Comparison of ENCODE assay signal across 9 cellular contexts in genomic region chr14:76810953-76811400, GRCh38. TPM values are rescaled to one million over a fixed set of nuclear protein-coding genes. Genes with fewer than 3 reads are reported as not detected.
DNase-seq lines count a peak whose midpoint lies in the region; ATAC-seq, FAIRE-seq and TF ChIP-seq lines count a peak whose summit lies in the region.
"Had no signal": no experiment of that assay in that cellular context is flagged by ENCODE, and none has a peak within 500 bp of the region (broad histone marks: within the 10 kb centered on the region; RNA-seq: fewer than 3 reads in every experiment).

No MANE protein-coding gene starts in this region.

- DNase-seq in NCI-H1092 treated with DMSO at 0.1 percent for 48 hours (lab: John Stamatoyannopoulos, UW) (peak; percentile 14), NCI-H1092 (lab: John Stamatoyannopoulos, UW) (no peak), SW480 (ENCODE audit: low spot score) (peak; percentile 54), H1 (ENCODE audit: low read depth in 1 of 2, low spot score in 2 of 2) (no peak)

- no peak for TF ChIP-seq POLR2A in H1 (IDR thresholded peaks at IDR 0.05; ENCODE audit: control extremely low read depth in 1 of 2, low read depth in 2 of 2, low read length in 2 of 2)

- H3K9me3 ChIP-seq in HEK293 (ENCODE audit: control insufficient read depth, insufficient read depth, low read depth, low read length) (no peaks in the 10 kb centered on the region), H1 (ENCODE audit: insufficient read depth in 2 of 2, low read depth in 1 of 2, low read length in 1 of 2) (no peaks in the 10 kb centered on the region), mucosa of rectum (ENCODE audit: control insufficient read depth in 2 of 2, low read length in 2 of 2) (no peaks in the 10 kb centered on the region)

- H3K23ac ChIP-seq in H1 (ENCODE audit: insufficient read length), result no peak overlapping the region

- no peak overlapping the region for H2AFZ ChIP-seq in H1 (ENCODE audit: low read length)

- H3K4me3 ChIP-seq in HEK293 (ENCODE audit: low read depth, low read length) (no peak overlapping the region), H1 (ENCODE audit: extremely low read depth in 1 of 4, insufficient read depth in 2 of 4, low read depth in 3 of 4, low read length in 4 of 4) (peak overlapping the region in 1 of 4 experiments; percentile 80; a peak in 2 of 8 replicates), mucosa of rectum (ENCODE audit: low read length in 2 of 2) (peak overlapping the region; percentile 38 to 75)

- H3K27ac ChIP-seq in HEK293 (ENCODE audit: extremely low read depth, low read depth, low read length) (0 out of 2 replicates have a peak overlapping the region, but pooled peaks have one; percentile 25), H1 (ENCODE audit: low read depth, low read length) (no peak overlapping the region), mucosa of rectum (ENCODE audit: low read depth in 2 of 2, low read length in 2 of 2) (peak overlapping the region in 1 of 2 donors; percentile 13)
- H3K27ac ChIP-seq: epithelial cell of prostate had no signal

- peak; percentile 63 for FAIRE-seq in H1 (lab: Jason Lieb, UNC)

- H2AK5ac ChIP-seq in H1 (ENCODE audit: low read depth, low read length), result no peak overlapping the region

- H2BK5ac ChIP-seq in H1 (ENCODE audit: low read depth, low read length), result no peak overlapping the region

- POLR2A ChIA-PET in HEK293 (lab: Yijun Ruan, JAX) (interaction anchor here (0.6 to 1.0 kb wide), 4 partner anchors 20 to 288 kb away, joined by 3 to 9 read pairs (median 4); no protein-coding TSS in a partner anchor), H1 (lab: Charles Lee; ENCODE audit: partially characterized antibody) (interaction anchor here (1.1 to 2.5 kb wide), 3 partner anchors 19 to 35 kb away, joined by 3 to 11 read pairs (median 7); no protein-coding TSS in a partner anchor)

- CTCF ChIA-PET in HEK293 (lab: Yijun Ruan, JAX) (interaction anchor here (0.6 to 4.9 kb wide), 12 partner anchors 9 to 493 kb away, joined by 3 to 28 read pairs (median 3); no protein-coding TSS in a partner anchor), H1 (lab: Charles Lee; ENCODE audit: partially characterized antibody) (interaction anchor here (0.6 to 7.0 kb wide), 14 partner anchors 8 to 649 kb away, joined by 3 to 52 read pairs (median 3); no protein-coding TSS in a partner anchor)

- H2BK15ac ChIP-seq in H1 (ENCODE audit: low read length), result no peak overlapping the region

- no peak overlapping the region for H3K4ac ChIP-seq in H1 (replicated peaks; ENCODE audit: insufficient read length, low read depth, low read length)

- H3K9ac ChIP-seq in H1 (replicated peaks in 1 of 4; ENCODE audit: extremely low read depth in 1 of 4, low read depth in 3 of 4, low read length in 3 of 4) (no peak overlapping the region), mucosa of rectum (ENCODE audit: low read depth in 1 of 2, low read length in 2 of 2) (peak overlapping the region in 1 of 2 donors; percentile 52)

- H2BK120ac ChIP-seq in H1 (replicated peaks; ENCODE audit: low read depth, low read length), result no peak overlapping the region

- no peak overlapping the region for H3K56ac ChIP-seq in H1 (replicated peaks; ENCODE audit: insufficient read length, low read depth, low read length)

- no peak for ATAC-seq in HG03097 (IDR thresholded peaks at IDR 0.05; ENCODE audit: low FRiP score, unreplicated experiment)
- no peak for ATAC-seq in GM18907 (IDR thresholded peaks at IDR 0.05; ENCODE audit: unreplicated experiment)

- 63% methylated on average over 9 of the region's 9 CpGs; no CpG with 5 or more reads in 1 of the 2 experiments for WGBS in H1 (ENCODE audit: extremely low coverage in 1 of 2, insufficient coverage in 1 of 2, insufficient read length in 1 of 2, insufficient replicate concordance in 2 of 2, low coverage in 1 of 2, low lambda C conversion rate in 2 of 2, missing lambda C conversion rate in 1 of 2), 2 experiments

- no peak overlapping the region for H2BK12ac ChIP-seq in H1 (ENCODE audit: low read depth, low read length)

- H3K79me2 ChIP-seq in H1 (ENCODE audit: control insufficient read depth in 1 of 2, insufficient read depth in 2 of 2, low read length in 2 of 2), result peaks cover 0 to 20% of the 10 kb centered on the region in 2 experiments; a peak in 2 of 4 replicates

- no peak overlapping the region for H4K5ac ChIP-seq in H1 (ENCODE audit: insufficient read length, low read depth, low read length)

- H3K4me1 ChIP-seq in HEK293 (ENCODE audit: control insufficient read depth, insufficient read depth, low read length) (peaks cover 14% of the 10 kb centered on the region; the same call in 1 of the 2 replicates), H1 (replicated peaks in 1 of 4; ENCODE audit: control insufficient read depth in 3 of 4, insufficient read depth in 4 of 4, low read length in 3 of 4) (peaks cover 2 to 9% (median 3%) of the 10 kb centered on the region in 4 experiments; a peak in 3 of 7 replicates), mucosa of rectum (ENCODE audit: control insufficient read depth in 2 of 2, insufficient read depth in 2 of 2, low read length in 2 of 2) (peaks cover 6 to 17% of the 10 kb centered on the region in 2 donors)

- H4K91ac ChIP-seq in H1 (replicated peaks; ENCODE audit: insufficient read length, low read length), result no peak overlapping the region

- no peaks in the 10 kb centered on the region for H3K79me1 ChIP-seq in H1 (ENCODE audit: low read depth, low read length)

- peak overlapping the region; percentile 45 to 94 for H3K4me2 ChIP-seq in H1 (ENCODE audit: insufficient read depth in 1 of 2, low read depth in 2 of 2, low read length in 2 of 2)

- peak; percentile 39 to 59 for TF ChIP-seq RAD21 in H1 (IDR thresholded peaks at IDR 0.05 in 1 of 2, conservative IDR thresholded peaks at IDR 0.05 in 1 of 2; ENCODE audit: low read depth in 2 of 2, low read length in 2 of 2)

- H3K27me3 ChIP-seq in H1 (replicated peaks in 1 of 4; ENCODE audit: control insufficient read depth in 3 of 4, extremely low read depth in 1 of 4, insufficient read depth in 3 of 4, low read length in 3 of 4) (no peaks in the 10 kb centered on the region), mucosa of rectum (ENCODE audit: control insufficient read depth in 2 of 2, insufficient read depth in 2 of 2, low read length in 2 of 2) (no peaks in the 10 kb centered on the region)

- H3K18ac ChIP-seq in H1 (ENCODE audit: extremely low read depth, low read length), result no peak overlapping the region

- H3K14ac ChIP-seq in H1 (ENCODE audit: insufficient read length), result no peak overlapping the region

- H2BK20ac ChIP-seq in H1 (ENCODE audit: low read length), result no peak overlapping the region

- peaks cover 0 to 37% of the 10 kb centered on the region in 2 experiments; a peak in 1 of 3 replicates for H3K36me3 ChIP-seq in HEK293 (ENCODE audit: control insufficient read depth in 2 of 2, insufficient read depth in 1 of 2, low read length in 2 of 2)
- H3K36me3 ChIP-seq in H1 (ENCODE audit: control insufficient read depth in 2 of 4, insufficient read depth in 4 of 4, low read length in 3 of 4), result peaks cover 10 to 28% (median 23%) of the 10 kb centered on the region in 4 experiments; a peak in 7 of 8 replicates
- H3K36me3 ChIP-seq in mucosa of rectum (ENCODE audit: control insufficient read depth in 2 of 2, insufficient read depth in 2 of 2, low read length in 2 of 2), result peaks cover 16 to 29% of the 10 kb centered on the region in 2 donors

- TF ChIP-seq EP300 in H1 (IDR thresholded peaks at IDR 0.05; ENCODE audit: borderline replicate concordance in 1 of 2, low read depth in 2 of 2, low read length in 2 of 2), result no peak

- peaks cover 5% of the 10 kb centered on the region; the same call in 1 of the 2 replicates for H3K23me2 ChIP-seq in H1 (ENCODE audit: low read depth, low read length)

- TF ChIP-seq CTCF in HEK293 (tag by site-specific recombination; IDR thresholded peaks at IDR 0.05) (peak; percentile 41; the same call in 1 of the 2 replicates), H1 (IDR thresholded peaks at IDR 0.05; ENCODE audit: control extremely low read depth in 1 of 3, insufficient read depth in 1 of 3, low read depth in 1 of 3, low read length in 3 of 3) (peak in 2 of 3 experiments; percentile 44 to 60; a peak in 3 of 4 replicates)

- no peak overlapping the region for H4K8ac ChIP-seq in H1 (ENCODE audit: extremely low read depth, insufficient read depth, low read length)

- peaks cover 3 to 6% of the 10 kb centered on the region in 2 experiments for H4K20me1 ChIP-seq in H1 (replicated peaks in 1 of 2; ENCODE audit: control insufficient read depth in 1 of 2, insufficient read depth in 2 of 2, low read length in 2 of 2)

TF ChIP-seq in H1, 55 proteins besides CTCF, POLR2A, EP300 and RAD21 (continues in another document):
- TF ChIP-seq SUZ12 (IDR thresholded peaks at IDR 0.05; ENCODE audit: low read length), result no peak

RNA-seq across cellular contexts. Expression of gene ANGEL1, which starts 1.7 kb away (rescaled TPM):
- 23.1 and 26.8 TPM in 2 replicates for total RNA-seq in H1 (2021; fragmentation: NEBNext Ultra II Directional; extraction: Animal tissue kit (Norgen Biotek cat#: 25700))
- 27.2 and 31.6 TPM in 2 replicates for polyA plus RNA-seq in H1 (2011; rRNA removed)
- 28.5 TPM for polyA plus RNA-seq in H1 (2011; cell fraction: cytosol; rRNA removed)
- 72.3 TPM for polyA plus RNA-seq in H1 (2011; cell fraction: nucleus; rRNA removed)
- polyA plus RNA-seq in H1 (2012, experiment 1 of 2), result 16.0 to 20.4 TPM (median 18.1 TPM) in 4 replicates
- polyA plus RNA-seq in H1 (2012, experiment 2 of 2), result 17.7 TPM
- polyA plus RNA-seq in H1 (2013, experiment 1 of 2), result 21.7 TPM
- 22.3 TPM for polyA plus RNA-seq in H1 (2013, experiment 2 of 2)
- 66.0 and 90.8 TPM in 2 replicates for polyA minus RNA-seq in H1 (2011; rRNA and poly(A)+ RNA removed)
- polyA minus RNA-seq in H1 (2011; cell fraction: cytosol; rRNA and poly(A)+ RNA removed), result 18.6 TPM
- polyA minus RNA-seq in H1 (2011; cell fraction: nucleus; rRNA and poly(A)+ RNA removed), result 44.9 TPM

RNA-seq across cellular contexts. Expression of gene LRRC74A, which starts 15.2 kb away (rescaled TPM):
- not detected in 2 replicates for total RNA-seq in H1 (2021; fragmentation: NEBNext Ultra II Directional; extraction: Animal tissue kit (Norgen Biotek cat#: 25700))
- not detected in 2 replicates for polyA plus RNA-seq in H1 (2011; rRNA removed)
- not detected for polyA plus RNA-seq in H1 (2011; cell fraction: cytosol; rRNA removed)
- polyA plus RNA-seq in H1 (2011; cell fraction: nucleus; rRNA removed), result not detected
- not detected in 4 replicates for polyA plus RNA-seq in H1 (2012, experiment 1 of 2)
- not detected for polyA plus RNA-seq in H1 (2012, experiment 2 of 2)
- not detected for polyA plus RNA-seq in H1 (2013, experiment 1 of 2)
- polyA plus RNA-seq in H1 (2013, experiment 2 of 2), result not detected
- polyA minus RNA-seq in H1 (2011; rRNA and poly(A)+ RNA removed), result not detected in 2 replicates
- polyA minus RNA-seq in H1 (2011; cell fraction: cytosol; rRNA and poly(A)+ RNA removed), result not detected
- not detected for polyA minus RNA-seq in H1 (2011; cell fraction: nucleus; rRNA and poly(A)+ RNA removed)

RNA-seq across cellular contexts. Expression of gene VASH1, which starts 49.7 kb away (rescaled TPM):
- total RNA-seq in H1 (2021; fragmentation: NEBNext Ultra II Directional; extraction: Animal tissue kit (Norgen Biotek cat#: 25700)), result 6.4 and 7.7 TPM in 2 replicates
- 3.1 and 4.9 TPM in 2 replicates for polyA plus RNA-seq in H1 (2011; rRNA removed)
- polyA plus RNA-seq in H1 (2011; cell fraction: cytosol; rRNA removed), result 5.1 TPM
- 17.4 TPM for polyA plus RNA-seq in H1 (2011; cell fraction: nucleus; rRNA removed)
- polyA plus RNA-seq in H1 (2012, experiment 1 of 2), result 5.7 to 7.5 TPM (median 6.7 TPM) in 4 replicates
- 4.3 TPM for polyA plus RNA-seq in H1 (2012, experiment 2 of 2)
- polyA plus RNA-seq in H1 (2013, experiment 1 of 2), result 3.2 TPM
- 3.5 TPM for polyA plus RNA-seq in H1 (2013, experiment 2 of 2)
- polyA minus RNA-seq in H1 (2011; rRNA and poly(A)+ RNA removed), result 4.3 and 4.5 TPM in 2 replicates
- polyA minus RNA-seq in H1 (2011; cell fraction: cytosol; rRNA and poly(A)+ RNA removed), result 2.3 TPM
- polyA minus RNA-seq in H1 (2011; cell fraction: nucleus; rRNA and poly(A)+ RNA removed), result 5.6 TPM

Comparison
In these comparisons a context has a peak if more than half of its experiments do, and no peak if none do; other contexts are left out.
1. DNase-seq: peak in NCI-H1092 treated with DMSO at 0.1 percent for 48 hours (single experiment) and SW480 (single experiment); none in NCI-H1092 (single experiment) and H1 (0 of 2).